13 cellular contexts compared by ENCODE assay signal in genomic region chr5:927172-928015, GRCh38. TPM values are rescaled to one million over a fixed set of nuclear protein-coding genes. Genes with fewer than 3 reads are reported as not detected.
DNase-seq lines count a peak whose midpoint lies in the region; ATAC-seq and TF ChIP-seq lines count a peak whose summit lies in the region.
"Had no signal": no experiment of that assay in that cellular context is flagged by ENCODE, and none has a peak within 500 bp of the region (broad histone marks: within the 10 kb centered on the region; RNA-seq: fewer than 3 reads in every experiment).

No MANE protein-coding gene starts in this region.

- no peaks in the 10 kb centered on the region for H3K4me1 Mint-ChIP-seq in endothelial cell (ENCODE audit: unreplicated experiment)
- peaks cover 4 to 10% (median 8%) of the 10 kb centered on the region in 4 donors for H3K4me1 Mint-ChIP-seq in naive thymus-derived CD8-positive, alpha-beta T cell

- H3K9me3 Mint-ChIP-seq in endothelial cell (ENCODE audit: unreplicated experiment), result no peaks in the 10 kb centered on the region
- H3K9me3 Mint-ChIP-seq in naive thymus-derived CD8-positive, alpha-beta T cell, result no peaks in the 10 kb centered on the region

- H3K27ac ChIP-seq in heart right ventricle (no peak overlapping the region), vagina (no peak overlapping the region)
- H3K27ac ChIP-seq: epithelial cell of prostate, uterus had no signal

- TF ChIP-seq CTCF in heart right ventricle (IDR thresholded peaks at IDR 0.05) (no peak), endothelial cell (IDR thresholded peaks at IDR 0.05; ENCODE audit: unreplicated experiment) (peak; percentile 7), vagina (IDR thresholded peaks at IDR 0.05) (no peak)

- H3K4me3 ChIP-seq in heart right ventricle, result peak overlapping the region in 8 of 10 donors; percentile 19 to 55 (median 46)
- peak overlapping the region; percentile 24 to 50 for H3K4me3 ChIP-seq in vagina
- H3K4me3 ChIP-seq: body of pancreas had no signal

- H3K27me3 Mint-ChIP-seq in endothelial cell (ENCODE audit: unreplicated experiment), result peaks cover 7% of the 10 kb centered on the region
- peaks cover 21 to 47% (median 42%) of the 10 kb centered on the region in 5 donors for H3K27me3 Mint-ChIP-seq in naive thymus-derived CD8-positive, alpha-beta T cell

- H3K36me3 ChIP-seq in heart right ventricle, result no peaks in the 10 kb centered on the region
- H3K36me3 ChIP-seq in vagina, result no peaks in the 10 kb centered on the region
- H3K36me3 ChIP-seq: BE2C, uterus had no signal

- DNase-seq in heart right ventricle, result no peak
- DNase-seq in Right ventricle myocardium inferior (ENCODE audit: missing footprints), result no peak
- DNase-seq in endothelial cell (ENCODE audit: low spot score), result no peak
- DNase-seq in naive thymus-derived CD8-positive, alpha-beta T cell, result no peak
- peak in 1 of 2 donors; percentile 91 for DNase-seq in vagina (ENCODE audit: extremely low spot score in 2 of 2)
- DNase-seq in SW480 (ENCODE audit: low spot score), result no peak
- DNase-seq in islet precursor cell, result no peak
- no peak for DNase-seq in globus pallidus (ENCODE audit: low spot score)
- DNase-seq: T1000 had no signal

- H3K27me3 ChIP-seq in heart right ventricle (peaks cover 0 to 45% (median 29%) of the 10 kb centered on the region in 7 donors), vagina (no peaks in the 10 kb centered on the region)
- H3K27me3 ChIP-seq: BE2C had no signal

- H3K4me3 Mint-ChIP-seq in endothelial cell (ENCODE audit: unreplicated experiment), result peak overlapping the region; percentile 60
- H3K4me3 Mint-ChIP-seq in naive thymus-derived CD8-positive, alpha-beta T cell, result peak overlapping the region in 7 of 10 donors; percentile 30 to 71 (median 56)

- POLR2A ChIA-PET in naive thymus-derived CD8-positive, alpha-beta T cell (lab: Charles Lee), result no interaction called here

- no peak for TF ChIP-seq POLR2A in vagina (IDR thresholded peaks at IDR 0.05)

- peak in 1 of 8 donors; percentile 3 for ATAC-seq in heart right ventricle
- ATAC-seq in Right ventricle myocardium inferior, result no peak
- ATAC-seq in naive thymus-derived CD8-positive, alpha-beta T cell, result no peak

- intact Hi-C loops in heart right ventricle (cut with DNase I) (loop anchor here in 4 of 10 donors (10.0 kb wide), 4 partner anchors 207 to 717 kb away; no protein-coding TSS in a partner anchor), Right ventricle myocardium inferior (cut with DNase I) (no loop called here), vagina (cut with DNase I) (loop anchor here (10.0 kb wide), 1 partner anchor 237 kb away; no protein-coding TSS in a partner anchor)

- H3K27ac Mint-ChIP-seq in endothelial cell (ENCODE audit: unreplicated experiment), result no peak overlapping the region
- peak overlapping the region in 1 of 10 donors; percentile 35 for H3K27ac Mint-ChIP-seq in naive thymus-derived CD8-positive, alpha-beta T cell

- H3K9me3 ChIP-seq in heart right ventricle (no peaks in the 10 kb centered on the region), vagina (no peaks in the 10 kb centered on the region)
- H3K9me3 ChIP-seq: BE2C, body of pancreas, uterus had no signal

- 73 to 79% methylated on average over 30 of the region's 30 CpGs for WGBS in heart right ventricle, 2 donors

- H3K4me1 ChIP-seq in heart right ventricle (peaks cover 0 to 20% (median 11%) of the 10 kb centered on the region in 9 donors), vagina (peaks cover 13% of the 10 kb centered on the region)
- H3K4me1 ChIP-seq: BE2C had no signal

- H3K36me3 Mint-ChIP-seq in endothelial cell (ENCODE audit: low read depth, unreplicated experiment), result peaks cover 3% of the 10 kb centered on the region
- no peaks in the 10 kb centered on the region for H3K36me3 Mint-ChIP-seq in naive thymus-derived CD8-positive, alpha-beta T cell

RNA-seq across cellular contexts. Expression of gene TRIP13, which starts 34.7 kb away (rescaled TPM):
- total RNA-seq in heart right ventricle (1 to 10 TPM in 5 of 10 donors, under 1 TPM in 4, not detected in 1; 0.32 to 2.8 (median 1.2) TPM), Right ventricle myocardium inferior (0.38 TPM), endothelial cell (ENCODE audit: unreplicated experiment) (8.4 TPM), vagina (3.7 TPM)
- under 1 TPM; 0.22 to 0.86 TPM for polyA plus RNA-seq in heart right ventricle
- total RNA-seq in naive thymus-derived CD8-positive, alpha-beta T cell, result under 1 TPM; 0.55 to 0.60 TPM
- 1 to 10 TPM in 2 of 3 donors, under 1 TPM in 1; 0.75 to 1.5 (median 1.1) TPM for polyA plus RNA-seq in naive thymus-derived CD8-positive, alpha-beta T cell

RNA-seq across cellular contexts. Expression of gene BRD9, which starts 34.8 kb away (rescaled TPM):
- total RNA-seq in heart right ventricle (10 to 100 TPM; 21.4 to 42.6 (median 26.9) TPM), Right ventricle myocardium inferior (27.9 TPM), endothelial cell (ENCODE audit: unreplicated experiment) (53.0 TPM), vagina (47.4 TPM)
- 10 to 100 TPM; 16.7 to 23.7 TPM for polyA plus RNA-seq in heart right ventricle
- total RNA-seq in naive thymus-derived CD8-positive, alpha-beta T cell, result 10 to 100 TPM; 77.9 to 79.4 TPM
- polyA plus RNA-seq in naive thymus-derived CD8-positive, alpha-beta T cell, result 10 to 100 TPM; 10.4 to 15.4 (median 11.5) TPM
